ENCODE assay signal across 1 cellular context in the genomic region with DNA sequence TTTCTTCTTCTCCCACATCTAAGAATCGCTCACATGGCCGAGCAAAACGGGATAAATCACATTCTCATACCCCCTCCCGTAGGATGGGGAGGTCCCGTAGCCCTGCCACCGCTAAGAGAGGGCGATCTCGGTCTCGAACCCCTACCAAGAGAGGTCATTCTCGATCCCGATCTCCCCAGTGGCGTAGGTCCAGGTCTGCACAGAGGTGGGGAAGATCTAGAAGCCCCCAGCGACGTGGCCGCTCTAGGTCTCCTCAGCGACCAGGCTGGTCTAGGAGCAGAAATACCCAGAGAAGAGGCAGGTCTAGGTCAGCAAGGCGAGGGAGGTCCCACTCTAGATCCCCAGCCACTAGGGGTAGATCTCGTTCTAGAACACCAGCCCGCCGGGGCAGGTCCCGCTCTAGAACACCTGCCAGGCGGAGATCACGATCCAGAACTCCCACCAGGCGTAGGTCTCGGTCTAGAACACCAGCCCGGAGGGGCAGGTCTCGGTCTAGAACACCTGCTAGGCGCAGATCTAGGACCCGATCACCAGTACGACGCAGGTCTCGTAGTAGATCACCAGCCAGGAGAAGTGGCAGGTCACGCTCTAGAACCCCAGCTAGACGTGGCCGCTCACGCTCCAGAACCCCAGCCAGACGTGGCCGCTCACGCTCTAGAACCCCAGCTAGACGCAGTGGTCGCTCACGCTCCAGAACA.
TF ChIP-seq lines count a peak whose summit lies in the region.

No MANE protein-coding gene starts in this region.

TF ChIP-seq in WTC11, 78 proteins besides CTCF, POLR2A, EP300 and RAD21 (continued from another document):
- TF ChIP-seq, protein P1, sequence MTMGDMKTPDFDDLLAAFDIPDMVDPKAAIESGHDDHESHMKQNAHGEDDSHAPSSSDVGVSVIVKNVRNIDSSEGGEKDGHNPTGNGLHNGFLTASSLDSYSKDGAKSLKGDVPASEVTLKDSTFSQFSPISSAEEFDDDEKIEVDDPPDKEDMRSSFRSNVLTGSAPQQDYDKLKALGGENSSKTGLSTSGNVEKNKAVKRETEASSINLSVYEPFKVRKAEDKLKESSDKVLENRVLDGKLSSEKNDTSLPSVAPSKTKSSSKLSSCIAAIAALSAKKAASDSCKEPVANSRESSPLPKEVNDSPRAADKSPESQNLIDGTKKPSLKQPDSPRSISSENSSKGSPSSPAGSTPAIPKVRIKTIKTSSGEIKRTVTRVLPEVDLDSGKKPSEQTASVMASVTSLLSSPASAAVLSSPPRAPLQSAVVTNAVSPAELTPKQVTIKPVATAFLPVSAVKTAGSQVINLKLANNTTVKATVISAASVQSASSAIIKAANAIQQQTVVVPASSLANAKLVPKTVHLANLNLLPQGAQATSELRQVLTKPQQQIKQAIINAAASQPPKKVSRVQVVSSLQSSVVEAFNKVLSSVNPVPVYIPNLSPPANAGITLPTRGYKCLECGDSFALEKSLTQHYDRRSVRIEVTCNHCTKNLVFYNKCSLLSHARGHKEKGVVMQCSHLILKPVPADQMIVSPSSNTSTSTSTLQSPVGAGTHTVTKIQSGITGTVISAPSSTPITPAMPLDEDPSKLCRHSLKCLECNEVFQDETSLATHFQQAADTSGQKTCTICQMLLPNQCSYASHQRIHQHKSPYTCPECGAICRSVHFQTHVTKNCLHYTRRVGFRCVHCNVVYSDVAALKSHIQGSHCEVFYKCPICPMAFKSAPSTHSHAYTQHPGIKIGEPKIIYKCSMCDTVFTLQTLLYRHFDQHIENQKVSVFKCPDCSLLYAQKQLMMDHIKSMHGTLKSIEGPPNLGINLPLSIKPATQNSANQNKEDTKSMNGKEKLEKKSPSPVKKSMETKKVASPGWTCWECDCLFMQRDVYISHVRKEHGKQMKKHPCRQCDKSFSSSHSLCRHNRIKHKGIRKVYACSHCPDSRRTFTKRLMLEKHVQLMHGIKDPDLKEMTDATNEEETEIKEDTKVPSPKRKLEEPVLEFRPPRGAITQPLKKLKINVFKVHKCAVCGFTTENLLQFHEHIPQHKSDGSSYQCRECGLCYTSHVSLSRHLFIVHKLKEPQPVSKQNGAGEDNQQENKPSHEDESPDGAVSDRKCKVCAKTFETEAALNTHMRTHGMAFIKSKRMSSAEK (CRISPR knock-in tag; IDR thresholded peaks at IDR 0.05; ENCODE audit: borderline replicate concordance), result no peak
